Comparison of ENCODE assay signal across 8 cellular contexts in the genomic region with DNA sequence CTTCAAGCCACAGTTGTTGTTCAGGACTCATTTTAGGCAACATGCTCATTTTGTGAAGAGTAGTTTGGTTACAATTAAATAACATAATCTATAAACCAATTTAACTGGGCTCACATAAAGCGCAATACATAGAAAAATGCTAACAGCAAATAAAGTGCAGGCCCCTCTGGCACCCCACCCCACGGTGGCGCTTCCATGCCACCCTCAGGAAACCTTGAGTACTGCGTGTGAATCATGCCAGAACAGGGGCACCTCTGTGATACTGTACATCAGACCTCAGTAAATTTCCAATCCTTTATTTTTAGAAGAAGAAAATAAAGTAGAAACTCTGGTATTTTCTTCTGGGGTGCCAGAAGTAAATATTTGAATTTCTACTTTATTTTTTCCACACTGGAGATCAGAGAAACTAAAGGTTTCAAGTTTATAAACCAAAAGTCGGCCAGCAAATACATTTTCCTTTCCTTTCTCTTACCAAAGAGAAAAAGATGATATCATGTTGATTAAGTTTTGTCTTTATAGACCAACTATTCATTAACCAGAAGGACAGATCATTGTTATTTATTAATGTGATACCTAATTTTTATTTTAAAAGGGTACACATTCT.
DNase-seq lines count a peak whose midpoint lies in the region; ATAC-seq and TF ChIP-seq lines count a peak whose summit lies in the region.

No MANE protein-coding gene starts in this region.

- no peak for TF ChIP-seq POLR2A in testis (IDR thresholded peaks at IDR 0.05)

- H3K36me3 ChIP-seq in SJSA1 (no peaks in the 10 kb centered on the region), testis (ENCODE audit: low read depth, missing control alignments) (no peaks in the 10 kb centered on the region)

- H3K4me3 ChIP-seq in SJSA1, result no peak overlapping the region
- H3K4me3 ChIP-seq in fibroblast of the aortic adventitia (ENCODE audit: low read depth, low read length), result no peak overlapping the region
- H3K4me3 ChIP-seq in testis, result no peak overlapping the region

- H3K4me1 ChIP-seq in SJSA1 (replicated peaks) (peaks cover 20% of the 10 kb centered on the region), testis (no peaks in the 10 kb centered on the region)

- ATAC-seq in GM19395 (IDR thresholded peaks at IDR 0.05; ENCODE audit: unreplicated experiment), result peak; percentile 87
- ATAC-seq in HG03460 (IDR thresholded peaks at IDR 0.05; ENCODE audit: unreplicated experiment), result peak; percentile 64
- ATAC-seq in GM21717 (IDR thresholded peaks at IDR 0.05; ENCODE audit: unreplicated experiment), result no peak

- H3K27ac ChIP-seq in SJSA1 (no peak overlapping the region), testis (no peak overlapping the region)

- peak; percentile 41 for DNase-seq in NCI-H2107 treated with DMSO at 0.1 percent for 48 hours (lab: John Stamatoyannopoulos, UW; ENCODE audit: unreplicated experiment)
- no peak for DNase-seq in NCI-H2107 (lab: John Stamatoyannopoulos, UW)
- peak; percentile 31 to 53 for DNase-seq in SJSA1 (ENCODE audit: low read depth in 1 of 2, low spot score in 2 of 2)
- peak; percentile 35 for DNase-seq in fibroblast of the aortic adventitia (ENCODE audit: low read depth)
- peak; percentile 18 for DNase-seq in testis

- peak; percentile 86 for TF ChIP-seq CTCF in fibroblast of the aortic adventitia (IDR thresholded peaks at IDR 0.05; ENCODE audit: insufficient read depth, low read length)
- peak in 2 of 3 experiments; percentile 25 to 52 for TF ChIP-seq CTCF in testis (IDR thresholded peaks at IDR 0.05)

- intact Hi-C loops in testis (cut with DNase I; ENCODE audit: low total_unique reads), result no loop called here

- no peaks in the 10 kb centered on the region for H3K27me3 ChIP-seq in SJSA1 (replicated peaks)
- H3K27me3 ChIP-seq in testis, result no peaks in the 10 kb centered on the region

- WGBS in testis, 2 donors, result 68 to 75% methylated on average over 5 of the region's 5 CpGs

- H3K9me3 ChIP-seq in SJSA1 (replicated peaks) (no peaks in the 10 kb centered on the region), testis (no peaks in the 10 kb centered on the region)
